In the genomic region with DNA sequence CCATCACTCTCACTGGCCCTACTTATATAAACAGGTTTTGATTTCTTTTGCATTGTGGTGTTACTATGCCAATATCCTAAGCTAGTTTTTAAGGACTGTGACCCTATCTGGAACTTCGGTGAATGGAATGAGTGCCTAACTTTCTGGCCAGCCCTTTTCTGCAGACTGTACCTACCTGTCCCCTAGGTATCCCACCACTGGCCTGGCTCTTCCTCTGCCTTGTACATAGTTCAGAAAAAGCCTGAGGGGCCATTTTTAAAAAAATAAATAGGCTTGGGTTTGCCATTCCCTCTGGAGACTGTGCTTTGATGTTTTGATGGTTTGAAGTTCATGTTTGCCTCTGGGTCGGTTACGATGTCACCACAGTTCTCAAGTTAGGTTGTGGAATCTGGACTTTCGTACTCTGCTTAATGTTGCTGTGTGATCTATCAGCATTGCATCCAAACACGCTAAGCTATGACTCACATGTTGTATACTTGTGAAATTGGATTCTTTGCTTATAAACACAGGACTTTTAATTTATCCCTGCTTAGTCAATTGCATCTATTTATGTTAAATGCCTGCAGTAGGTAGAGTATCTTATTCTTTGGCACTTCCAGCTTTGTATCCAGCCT, we compare ENCODE assay signal across 1 cellular context.
TF ChIP-seq lines count a peak whose summit lies in the region.

No MANE protein-coding gene starts in this region.

TF ChIP-seq in HepG2, 621 proteins besides CTCF, POLR2A, EP300 and RAD21 (continued from another document and continues in another):
- TF ChIP-seq, protein P1, sequence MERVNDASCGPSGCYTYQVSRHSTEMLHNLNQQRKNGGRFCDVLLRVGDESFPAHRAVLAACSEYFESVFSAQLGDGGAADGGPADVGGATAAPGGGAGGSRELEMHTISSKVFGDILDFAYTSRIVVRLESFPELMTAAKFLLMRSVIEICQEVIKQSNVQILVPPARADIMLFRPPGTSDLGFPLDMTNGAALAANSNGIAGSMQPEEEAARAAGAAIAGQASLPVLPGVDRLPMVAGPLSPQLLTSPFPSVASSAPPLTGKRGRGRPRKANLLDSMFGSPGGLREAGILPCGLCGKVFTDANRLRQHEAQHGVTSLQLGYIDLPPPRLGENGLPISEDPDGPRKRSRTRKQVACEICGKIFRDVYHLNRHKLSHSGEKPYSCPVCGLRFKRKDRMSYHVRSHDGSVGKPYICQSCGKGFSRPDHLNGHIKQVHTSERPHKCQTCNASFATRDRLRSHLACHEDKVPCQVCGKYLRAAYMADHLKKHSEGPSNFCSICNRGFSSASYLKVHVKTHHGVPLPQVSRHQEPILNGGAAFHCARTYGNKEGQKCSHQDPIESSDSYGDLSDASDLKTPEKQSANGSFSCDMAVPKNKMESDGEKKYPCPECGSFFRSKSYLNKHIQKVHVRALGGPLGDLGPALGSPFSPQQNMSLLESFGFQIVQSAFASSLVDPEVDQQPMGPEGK (CRISPR knock-in tag; IDR thresholded peaks at IDR 0.05) = peak; percentile 61; the same call in 1 of the 2 replicates
- TF ChIP-seq EED (CRISPR knock-in tag; IDR thresholded peaks at IDR 0.05) (no peak), KDM3A (CRISPR knock-in tag; IDR thresholded peaks at IDR 0.05; ENCODE audit: low read depth) (no peak), SALL2 (CRISPR knock-in tag; IDR thresholded peaks at IDR 0.05) (no peak), TEAD2 (CRISPR knock-in tag; IDR thresholded peaks at IDR 0.05) (no peak), ZNF34 (CRISPR knock-in tag; IDR thresholded peaks at IDR 0.05; ENCODE audit: borderline replicate concordance) (no peak), ZNF468 (CRISPR knock-in tag; IDR thresholded peaks at IDR 0.05) (no peak), ZNF83 (CRISPR knock-in tag; IDR thresholded peaks at IDR 0.05; ENCODE audit: borderline replicate concordance) (no peak), ZNF644 (CRISPR knock-in tag; IDR thresholded peaks at IDR 0.05; ENCODE audit: low read depth) (peak; percentile 99), MED8 (CRISPR knock-in tag; IDR thresholded peaks at IDR 0.05; ENCODE audit: insufficient replicate concordance) (no peak), TEAD3 (CRISPR knock-in tag; optimal IDR thresholded peaks at IDR 0.05; ENCODE audit: borderline replicate concordance) (peak; percentile 95), CENPT (CRISPR knock-in tag; IDR thresholded peaks at IDR 0.05; ENCODE audit: low read depth) (no peak), NR2C2 (CRISPR knock-in tag; IDR thresholded peaks at IDR 0.05; ENCODE audit: borderline replicate concordance) (peak; percentile 70), ZZZ3 (CRISPR knock-in tag; IDR thresholded peaks at IDR 0.05; ENCODE audit: borderline replicate concordance) (no peak), NFE2L1 (CRISPR knock-in tag; IDR thresholded peaks at IDR 0.05; ENCODE audit: borderline replicate concordance) (no peak), FOXM1 (CRISPR knock-in tag; IDR thresholded peaks at IDR 0.05) (no peak), TCF12 (IDR thresholded peaks at IDR 0.05) (no peak), TCF12 (CRISPR knock-in tag; IDR thresholded peaks at IDR 0.05) (no peak), HOXA3 (CRISPR knock-in tag; IDR thresholded peaks at IDR 0.05) (peak; percentile 91), HNRNPL (IDR thresholded peaks at IDR 0.05; ENCODE audit: low read depth, low read length) (no peak), ZSCAN20 (CRISPR knock-in tag; IDR thresholded peaks at IDR 0.05; ENCODE audit: borderline replicate concordance) (no peak), ZFP82 (CRISPR knock-in tag; IDR thresholded peaks at IDR 0.05; ENCODE audit: borderline replicate concordance) (no peak), SIN3B (IDR thresholded peaks at IDR 0.05; ENCODE audit: low read length) (no peak), ZNF251 (CRISPR knock-in tag; IDR thresholded peaks at IDR 0.05) (no peak), ZNF44 (CRISPR knock-in tag; IDR thresholded peaks at IDR 0.05) (no peak), ZKSCAN1 (IDR thresholded peaks at IDR 0.05; ENCODE audit: low read length) (no peak), ZFP36L1 (CRISPR knock-in tag; IDR thresholded peaks at IDR 0.05) (peak; percentile 48; the same call in 1 of the 2 replicates), ATF1 (CRISPR knock-in tag; IDR thresholded peaks at IDR 0.05) (peak; percentile 65)
- TF ChIP-seq, protein P2, sequence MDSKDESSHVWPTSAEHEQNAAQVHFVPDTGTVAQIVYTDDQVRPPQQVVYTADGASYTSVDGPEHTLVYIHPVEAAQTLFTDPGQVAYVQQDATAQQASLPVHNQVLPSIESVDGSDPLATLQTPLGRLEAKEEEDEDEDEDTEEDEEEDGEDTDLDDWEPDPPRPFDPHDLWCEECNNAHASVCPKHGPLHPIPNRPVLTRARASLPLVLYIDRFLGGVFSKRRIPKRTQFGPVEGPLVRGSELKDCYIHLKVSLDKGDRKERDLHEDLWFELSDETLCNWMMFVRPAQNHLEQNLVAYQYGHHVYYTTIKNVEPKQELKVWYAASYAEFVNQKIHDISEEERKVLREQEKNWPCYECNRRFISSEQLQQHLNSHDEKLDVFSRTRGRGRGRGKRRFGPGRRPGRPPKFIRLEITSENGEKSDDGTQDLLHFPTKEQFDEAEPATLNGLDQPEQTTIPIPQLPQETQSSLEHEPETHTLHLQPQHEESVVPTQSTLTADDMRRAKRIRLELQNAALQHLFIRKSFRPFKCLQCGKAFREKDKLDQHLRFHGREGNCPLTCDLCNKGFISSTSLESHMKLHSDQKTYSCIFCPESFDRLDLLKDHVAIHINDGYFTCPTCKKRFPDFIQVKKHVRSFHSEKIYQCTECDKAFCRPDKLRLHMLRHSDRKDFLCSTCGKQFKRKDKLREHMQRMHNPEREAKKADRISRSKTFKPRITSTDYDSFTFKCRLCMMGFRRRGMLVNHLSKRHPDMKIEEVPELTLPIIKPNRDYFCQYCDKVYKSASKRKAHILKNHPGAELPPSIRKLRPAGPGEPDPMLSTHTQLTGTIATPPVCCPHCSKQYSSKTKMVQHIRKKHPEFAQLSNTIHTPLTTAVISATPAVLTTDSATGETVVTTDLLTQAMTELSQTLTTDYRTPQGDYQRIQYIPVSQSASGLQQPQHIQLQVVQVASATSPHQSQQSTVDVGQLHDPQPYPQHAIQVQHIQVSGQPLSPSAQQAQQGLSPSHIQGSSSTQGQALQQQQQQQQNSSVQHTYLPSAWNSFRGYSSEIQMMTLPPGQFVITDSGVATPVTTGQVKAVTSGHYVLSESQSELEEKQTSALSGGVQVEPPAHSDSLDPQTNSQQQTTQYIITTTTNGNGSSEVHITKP (CRISPR knock-in tag; IDR thresholded peaks at IDR 0.05; ENCODE audit: low read depth) = peak; percentile 66; the same call in 1 of the 2 replicates
- TF ChIP-seq, protein P3, sequence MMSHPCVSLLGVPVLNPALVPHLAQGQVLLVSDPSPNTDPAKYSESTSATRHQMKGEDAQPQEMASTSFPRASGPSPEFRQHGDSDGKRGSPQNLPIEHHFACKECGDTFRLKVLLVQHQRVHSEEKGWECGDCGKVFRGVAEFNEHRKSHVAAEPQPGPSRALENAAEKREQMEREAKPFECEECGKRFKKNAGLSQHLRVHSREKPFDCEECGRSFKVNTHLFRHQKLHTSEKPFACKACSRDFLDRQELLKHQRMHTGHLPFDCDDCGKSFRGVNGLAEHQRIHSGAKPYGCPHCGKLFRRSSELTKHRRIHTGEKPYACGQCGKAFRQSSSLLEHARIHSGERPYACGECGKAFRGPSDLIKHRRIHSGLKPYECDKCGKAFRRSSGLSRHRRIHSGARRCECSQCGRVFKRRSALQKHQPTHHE (CRISPR knock-in tag; IDR thresholded peaks at IDR 0.05; ENCODE audit: borderline replicate concordance) = no peak
- TF ChIP-seq, protein P4, sequence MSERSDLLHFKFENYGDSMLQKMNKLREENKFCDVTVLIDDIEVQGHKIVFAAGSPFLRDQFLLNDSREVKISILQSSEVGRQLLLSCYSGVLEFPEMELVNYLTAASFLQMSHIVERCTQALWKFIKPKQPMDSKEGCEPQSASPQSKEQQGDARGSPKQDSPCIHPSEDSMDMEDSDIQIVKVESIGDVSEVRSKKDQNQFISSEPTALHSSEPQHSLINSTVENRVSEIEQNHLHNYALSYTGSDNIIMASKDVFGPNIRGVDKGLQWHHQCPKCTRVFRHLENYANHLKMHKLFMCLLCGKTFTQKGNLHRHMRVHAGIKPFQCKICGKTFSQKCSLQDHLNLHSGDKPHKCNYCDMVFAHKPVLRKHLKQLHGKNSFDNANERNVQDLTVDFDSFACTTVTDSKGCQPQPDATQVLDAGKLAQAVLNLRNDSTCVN (CRISPR knock-in tag; IDR thresholded peaks at IDR 0.05; ENCODE audit: borderline replicate concordance) = no peak
- TF ChIP-seq, protein P5, sequence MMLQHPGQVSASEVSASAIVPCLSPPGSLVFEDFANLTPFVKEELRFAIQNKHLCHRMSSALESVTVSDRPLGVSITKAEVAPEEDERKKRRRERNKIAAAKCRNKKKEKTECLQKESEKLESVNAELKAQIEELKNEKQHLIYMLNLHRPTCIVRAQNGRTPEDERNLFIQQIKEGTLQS (CRISPR knock-in tag; IDR thresholded peaks at IDR 0.05) = peak; percentile 90
- TF ChIP-seq, protein P6, sequence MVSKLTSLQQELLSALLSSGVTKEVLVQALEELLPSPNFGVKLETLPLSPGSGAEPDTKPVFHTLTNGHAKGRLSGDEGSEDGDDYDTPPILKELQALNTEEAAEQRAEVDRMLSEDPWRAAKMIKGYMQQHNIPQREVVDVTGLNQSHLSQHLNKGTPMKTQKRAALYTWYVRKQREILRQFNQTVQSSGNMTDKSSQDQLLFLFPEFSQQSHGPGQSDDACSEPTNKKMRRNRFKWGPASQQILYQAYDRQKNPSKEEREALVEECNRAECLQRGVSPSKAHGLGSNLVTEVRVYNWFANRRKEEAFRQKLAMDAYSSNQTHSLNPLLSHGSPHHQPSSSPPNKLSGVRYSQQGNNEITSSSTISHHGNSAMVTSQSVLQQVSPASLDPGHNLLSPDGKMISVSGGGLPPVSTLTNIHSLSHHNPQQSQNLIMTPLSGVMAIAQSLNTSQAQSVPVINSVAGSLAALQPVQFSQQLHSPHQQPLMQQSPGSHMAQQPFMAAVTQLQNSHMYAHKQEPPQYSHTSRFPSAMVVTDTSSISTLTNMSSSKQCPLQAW (CRISPR knock-in tag; IDR thresholded peaks at IDR 0.05) = peak; percentile 82
- TF ChIP-seq, protein P7, sequence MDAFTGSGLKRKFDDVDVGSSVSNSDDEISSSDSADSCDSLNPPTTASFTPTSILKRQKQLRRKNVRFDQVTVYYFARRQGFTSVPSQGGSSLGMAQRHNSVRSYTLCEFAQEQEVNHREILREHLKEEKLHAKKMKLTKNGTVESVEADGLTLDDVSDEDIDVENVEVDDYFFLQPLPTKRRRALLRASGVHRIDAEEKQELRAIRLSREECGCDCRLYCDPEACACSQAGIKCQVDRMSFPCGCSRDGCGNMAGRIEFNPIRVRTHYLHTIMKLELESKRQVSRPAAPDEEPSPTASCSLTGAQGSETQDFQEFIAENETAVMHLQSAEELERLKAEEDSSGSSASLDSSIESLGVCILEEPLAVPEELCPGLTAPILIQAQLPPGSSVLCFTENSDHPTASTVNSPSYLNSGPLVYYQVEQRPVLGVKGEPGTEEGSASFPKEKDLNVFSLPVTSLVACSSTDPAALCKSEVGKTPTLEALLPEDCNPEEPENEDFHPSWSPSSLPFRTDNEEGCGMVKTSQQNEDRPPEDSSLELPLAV (CRISPR knock-in tag; conservative IDR thresholded peaks at IDR 0.05; ENCODE audit: low read depth) = no peak
- TF ChIP-seq, protein P8, sequence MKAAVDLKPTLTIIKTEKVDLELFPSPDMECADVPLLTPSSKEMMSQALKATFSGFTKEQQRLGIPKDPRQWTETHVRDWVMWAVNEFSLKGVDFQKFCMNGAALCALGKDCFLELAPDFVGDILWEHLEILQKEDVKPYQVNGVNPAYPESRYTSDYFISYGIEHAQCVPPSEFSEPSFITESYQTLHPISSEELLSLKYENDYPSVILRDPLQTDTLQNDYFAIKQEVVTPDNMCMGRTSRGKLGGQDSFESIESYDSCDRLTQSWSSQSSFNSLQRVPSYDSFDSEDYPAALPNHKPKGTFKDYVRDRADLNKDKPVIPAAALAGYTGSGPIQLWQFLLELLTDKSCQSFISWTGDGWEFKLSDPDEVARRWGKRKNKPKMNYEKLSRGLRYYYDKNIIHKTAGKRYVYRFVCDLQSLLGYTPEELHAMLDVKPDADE (CRISPR knock-in tag; IDR thresholded peaks at IDR 0.05) = no peak
- TF ChIP-seq, protein P9, sequence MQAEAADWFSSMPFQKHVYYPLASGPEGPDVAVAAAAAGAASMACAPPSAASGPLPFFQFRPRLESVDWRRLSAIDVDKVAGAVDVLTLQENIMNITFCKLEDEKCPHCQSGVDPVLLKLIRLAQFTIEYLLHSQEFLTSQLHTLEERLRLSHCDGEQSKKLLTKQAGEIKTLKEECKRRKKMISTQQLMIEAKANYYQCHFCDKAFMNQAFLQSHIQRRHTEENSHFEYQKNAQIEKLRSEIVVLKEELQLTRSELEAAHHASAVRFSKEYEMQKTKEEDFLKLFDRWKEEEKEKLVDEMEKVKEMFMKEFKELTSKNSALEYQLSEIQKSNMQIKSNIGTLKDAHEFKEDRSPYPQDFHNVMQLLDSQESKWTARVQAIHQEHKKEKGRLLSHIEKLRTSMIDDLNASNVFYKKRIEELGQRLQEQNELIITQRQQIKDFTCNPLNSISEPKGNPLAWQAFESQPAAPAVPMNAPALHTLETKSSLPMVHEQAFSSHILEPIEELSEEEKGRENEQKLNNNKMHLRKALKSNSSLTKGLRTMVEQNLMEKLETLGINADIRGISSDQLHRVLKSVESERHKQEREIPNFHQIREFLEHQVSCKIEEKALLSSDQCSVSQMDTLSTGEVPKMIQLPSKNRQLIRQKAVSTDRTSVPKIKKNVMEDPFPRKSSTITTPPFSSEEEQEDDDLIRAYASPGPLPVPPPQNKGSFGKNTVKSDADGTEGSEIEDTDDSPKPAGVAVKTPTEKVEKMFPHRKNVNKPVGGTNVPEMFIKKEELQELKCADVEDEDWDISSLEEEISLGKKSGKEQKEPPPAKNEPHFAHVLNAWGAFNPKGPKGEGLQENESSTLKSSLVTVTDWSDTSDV (CRISPR knock-in tag; IDR thresholded peaks at IDR 0.05) = no peak
- TF ChIP-seq, protein P10, sequence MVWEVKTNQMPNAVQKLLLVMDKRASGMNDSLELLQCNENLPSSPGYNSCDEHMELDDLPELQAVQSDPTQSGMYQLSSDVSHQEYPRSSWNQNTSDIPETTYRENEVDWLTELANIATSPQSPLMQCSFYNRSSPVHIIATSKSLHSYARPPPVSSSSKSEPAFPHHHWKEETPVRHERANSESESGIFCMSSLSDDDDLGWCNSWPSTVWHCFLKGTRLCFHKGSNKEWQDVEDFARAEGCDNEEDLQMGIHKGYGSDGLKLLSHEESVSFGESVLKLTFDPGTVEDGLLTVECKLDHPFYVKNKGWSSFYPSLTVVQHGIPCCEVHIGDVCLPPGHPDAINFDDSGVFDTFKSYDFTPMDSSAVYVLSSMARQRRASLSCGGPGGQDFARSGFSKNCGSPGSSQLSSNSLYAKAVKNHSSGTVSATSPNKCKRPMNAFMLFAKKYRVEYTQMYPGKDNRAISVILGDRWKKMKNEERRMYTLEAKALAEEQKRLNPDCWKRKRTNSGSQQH (CRISPR knock-in tag; IDR thresholded peaks at IDR 0.05; ENCODE audit: low read depth) = 0 out of 2 replicates have a peak, but pooled peaks have one; percentile 30
- TF ChIP-seq, protein P11, sequence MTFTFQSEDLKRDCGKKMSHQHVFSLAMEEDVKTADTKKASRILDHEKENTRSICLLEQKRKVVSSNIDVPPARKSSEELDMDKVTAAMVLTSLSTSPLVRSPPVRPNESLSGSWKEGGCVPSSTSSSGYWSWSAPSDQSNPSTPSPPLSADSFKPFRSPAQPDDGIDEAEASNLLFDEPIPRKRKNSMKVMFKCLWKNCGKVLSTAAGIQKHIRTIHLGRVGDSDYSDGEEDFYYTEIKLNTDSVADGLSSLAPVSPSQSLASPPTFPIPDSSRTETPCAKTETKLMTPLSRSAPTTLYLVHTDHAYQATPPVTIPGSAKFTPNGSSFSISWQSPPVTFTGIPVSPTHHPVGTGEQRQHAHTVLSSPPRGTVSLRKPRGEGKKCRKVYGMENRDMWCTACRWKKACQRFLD (CRISPR knock-in tag; IDR thresholded peaks at IDR 0.05; ENCODE audit: borderline replicate concordance) = no peak
